ENCODE assay signal across 17 cellular contexts in genomic region chr2:8298783-8299182, GRCh38.
DNase-seq lines count a peak whose midpoint lies in the region; ATAC-seq and TF ChIP-seq lines count a peak whose summit lies in the region.
"Had no signal": no experiment of that assay in that cellular context is flagged by ENCODE, and none has a peak within 500 bp of the region (broad histone marks: within the 10 kb centered on the region; RNA-seq: fewer than 3 reads in every experiment).

No MANE protein-coding gene starts in this region.

- peaks cover 4% of the 10 kb centered on the region for H3K27me3 Mint-ChIP-seq in endothelial cell (ENCODE audit: unreplicated experiment)

- DNase-seq in CMK (ENCODE audit: low read depth): peak; percentile 76
- DNase-seq in HL-60 (ENCODE audit: low read depth in 1 of 2, low spot score in 1 of 2): peak; percentile 98 to 99
- DNase-seq in ascending aorta (ENCODE audit: low spot score in 2 of 2): peak; percentile 61 to 73
- DNase-seq in mucosa of descending colon: no peak
- no peak for DNase-seq in NCI-H1092 (lab: John Stamatoyannopoulos, UW)
- no peak for DNase-seq in endothelial cell (ENCODE audit: low spot score)
- DNase-seq: activated T-cell treated with anti-CD3 and anti-CD28 coated beads, Interleukin-2, amount 50 U/mL, for 72 hours; CD8-positive, alpha-beta T cell; cerebellar nuclear complex; GM23248; NCI-H2107; nephron progenitor cell; stimulated activated CD4-positive, alpha-beta T cell treated with anti-CD3 and anti-CD28 coated beads, Interleukin-2, amount 100 ng/mL, for 48 hours had no signal

- H3K4me3 ChIP-seq in HL-60 (replicated peaks; ENCODE audit: insufficient read depth, low read length): no peak overlapping the region
- no peak overlapping the region for H3K4me3 ChIP-seq in ascending aorta
- H3K4me3 ChIP-seq in mucosa of descending colon: no peak overlapping the region
- H3K4me3 ChIP-seq: GM23248, tibial artery had no signal

- peaks cover 6% of the 10 kb centered on the region for H3K9me3 Mint-ChIP-seq in endothelial cell (ENCODE audit: unreplicated experiment)
- H3K9me3 Mint-ChIP-seq: CD8-positive, alpha-beta T cell; nephron progenitor cell had no signal

- H3K4me1 ChIP-seq in ascending aorta (peaks cover 0 to 4% of the 10 kb centered on the region in 2 donors), mucosa of descending colon (ENCODE audit: low read depth) (peaks cover 4% of the 10 kb centered on the region)

- H3K27me3 ChIP-seq in HL-60 (ENCODE audit: insufficient read depth, poor library complexity, severe bottlenecking) (no peaks in the 10 kb centered on the region), ascending aorta (no peaks in the 10 kb centered on the region)
- H3K27me3 ChIP-seq: tibial artery had no signal

- intact Hi-C loops in ascending aorta (cut with DNase I) (no loop called here), mucosa of descending colon (cut with DNase I, micrococcal nuclease) (no loop called here)

- ATAC-seq in mucosa of descending colon (peak; percentile 52), GM21423 (IDR thresholded peaks at IDR 0.05; ENCODE audit: unreplicated experiment) (no peak), HG03439 (IDR thresholded peaks at IDR 0.05; ENCODE audit: unreplicated experiment) (no peak)
- ATAC-seq: activated T-cell treated with anti-CD3 and anti-CD28 coated beads, Interleukin-2, amount 50 U/mL, for 72 hours; CD8-positive, alpha-beta T cell; SK-N-SH treated with all-trans-retinoic acid at 6 μM for 48 hours had no signal

- H3K4me1 Mint-ChIP-seq in endothelial cell (ENCODE audit: unreplicated experiment): peaks cover under 1% of the 10 kb centered on the region

- H3K27ac ChIP-seq in HL-60 (replicated peaks): peak overlapping the region; percentile 48
- no peak overlapping the region for H3K27ac ChIP-seq in ascending aorta
- H3K27ac ChIP-seq: GM23248, tibial artery had no signal

- no peak overlapping the region for H3K27ac Mint-ChIP-seq in endothelial cell (ENCODE audit: unreplicated experiment)
- H3K27ac Mint-ChIP-seq: activated T-cell treated with anti-CD3 and anti-CD28 coated beads, Interleukin-2, amount 50 U/mL, for 72 hours; CD8-positive, alpha-beta T cell; nephron progenitor cell had no signal

- no peak overlapping the region for H3K4me3 Mint-ChIP-seq in endothelial cell (ENCODE audit: unreplicated experiment)
- H3K4me3 Mint-ChIP-seq: activated T-cell treated with anti-CD3 and anti-CD28 coated beads, Interleukin-2, amount 50 U/mL, for 72 hours; CD8-positive, alpha-beta T cell; nephron progenitor cell had no signal

- peaks cover 5% of the 10 kb centered on the region for H3K36me3 Mint-ChIP-seq in endothelial cell (ENCODE audit: low read depth, unreplicated experiment)
- H3K36me3 Mint-ChIP-seq: CD8-positive, alpha-beta T cell had no signal

- H3K9me3 ChIP-seq in ascending aorta (no peaks in the 10 kb centered on the region), mucosa of descending colon (no peaks in the 10 kb centered on the region)
- H3K9me3 ChIP-seq: tibial artery had no signal

- no peaks in the 10 kb centered on the region for H3K36me3 ChIP-seq in ascending aorta
- H3K36me3 ChIP-seq in mucosa of descending colon (ENCODE audit: low read depth): no peaks in the 10 kb centered on the region
- H3K36me3 ChIP-seq: tibial artery had no signal

- TF ChIP-seq CTCF in HL-60 (IDR thresholded peaks at IDR 0.05; ENCODE audit: insufficient read depth, low read length) (no peak), ascending aorta (IDR thresholded peaks at IDR 0.05) (no peak), mucosa of descending colon (IDR thresholded peaks at IDR 0.05) (no peak), endothelial cell (IDR thresholded peaks at IDR 0.05; ENCODE audit: unreplicated experiment) (no peak)

Comparison
In these comparisons a context has a peak if more than half of its experiments do, and no peak if none do; other contexts are left out.
1. DNase-seq: peak in CMK (single experiment), HL-60 (2 of 2) and ascending aorta (2 of 2); none in mucosa of descending colon (0 of 3), NCI-H1092 (single experiment) and endothelial cell (single experiment).